1 cellular context compared by ENCODE assay signal in genomic region chr11:72075756-72076155, GRCh38.
TF ChIP-seq lines count a peak whose summit lies in the region.

No MANE protein-coding gene starts in this region.

TF ChIP-seq in IMR-90, 13 proteins besides CTCF, POLR2A, EP300 and RAD21:
- TF ChIP-seq, protein P1, sequence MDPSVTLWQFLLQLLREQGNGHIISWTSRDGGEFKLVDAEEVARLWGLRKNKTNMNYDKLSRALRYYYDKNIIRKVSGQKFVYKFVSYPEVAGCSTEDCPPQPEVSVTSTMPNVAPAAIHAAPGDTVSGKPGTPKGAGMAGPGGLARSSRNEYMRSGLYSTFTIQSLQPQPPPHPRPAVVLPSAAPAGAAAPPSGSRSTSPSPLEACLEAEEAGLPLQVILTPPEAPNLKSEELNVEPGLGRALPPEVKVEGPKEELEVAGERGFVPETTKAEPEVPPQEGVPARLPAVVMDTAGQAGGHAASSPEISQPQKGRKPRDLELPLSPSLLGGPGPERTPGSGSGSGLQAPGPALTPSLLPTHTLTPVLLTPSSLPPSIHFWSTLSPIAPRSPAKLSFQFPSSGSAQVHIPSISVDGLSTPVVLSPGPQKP (IDR thresholded peaks at IDR 0.05; ENCODE audit: borderline replicate concordance, low read depth, low read length) = no peak
- TF ChIP-seq NFE2L2 (IDR thresholded peaks at IDR 0.05; ENCODE audit: low read depth, low read length) = no peak
- no peak for TF ChIP-seq BHLHE40 (IDR thresholded peaks at IDR 0.05; ENCODE audit: low read depth, low read length)
- no peak for TF ChIP-seq SMC3 (IDR thresholded peaks at IDR 0.05; ENCODE audit: low read depth, low read length)
- TF ChIP-seq, protein P2, sequence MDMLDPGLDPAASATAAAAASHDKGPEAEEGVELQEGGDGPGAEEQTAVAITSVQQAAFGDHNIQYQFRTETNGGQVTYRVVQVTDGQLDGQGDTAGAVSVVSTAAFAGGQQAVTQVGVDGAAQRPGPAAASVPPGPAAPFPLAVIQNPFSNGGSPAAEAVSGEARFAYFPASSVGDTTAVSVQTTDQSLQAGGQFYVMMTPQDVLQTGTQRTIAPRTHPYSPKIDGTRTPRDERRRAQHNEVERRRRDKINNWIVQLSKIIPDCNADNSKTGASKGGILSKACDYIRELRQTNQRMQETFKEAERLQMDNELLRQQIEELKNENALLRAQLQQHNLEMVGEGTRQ (IDR thresholded peaks at IDR 0.05; ENCODE audit: low read depth, low read length) = no peak
- no peak for TF ChIP-seq RFX5 (IDR thresholded peaks at IDR 0.05; ENCODE audit: low read depth, low read length)
- TF ChIP-seq MAFK (IDR thresholded peaks at IDR 0.05; ENCODE audit: low read depth, low read length) = no peak
- TF ChIP-seq MXI1 (IDR thresholded peaks at IDR 0.05; ENCODE audit: borderline replicate concordance, low read depth, low read length) = no peak
- TF ChIP-seq MAZ (IDR thresholded peaks at IDR 0.05; ENCODE audit: borderline replicate concordance, low read depth, low read length) = no peak
- no peak for TF ChIP-seq CHD1 (IDR thresholded peaks at IDR 0.05; ENCODE audit: low read depth, low read length)
- TF ChIP-seq FOS (IDR thresholded peaks at IDR 0.05; ENCODE audit: low read depth, low read length) = no peak
- TF ChIP-seq RCOR1 (IDR thresholded peaks at IDR 0.05; ENCODE audit: insufficient replicate concordance, low read length) = no peak
TF ChIP-seq in IMR-90: peak in this region for 0.
